In genomic region chr12:64826234-64826633, GRCh38 we compare ENCODE assay signal across 8 cellular contexts. TPM values are rescaled to one million over a fixed set of nuclear protein-coding genes. Genes with fewer than 3 reads are reported as not detected.
A peak's percentile ranks its signal among the peaks of the same experiment; 100 is the strongest.
DNase-seq lines count a peak whose midpoint lies in the region; ATAC-seq, FAIRE-seq and TF ChIP-seq lines count a peak whose summit lies in the region.

No MANE protein-coding gene starts in this region.

- CTCF ChIA-PET in RWPE1 (lab: Yijun Ruan, JAX), result interaction anchor here (0.6 kb wide), 1 partner anchor 780 kb away, joined by 3 read pairs; no protein-coding TSS in a partner anchor

- H3K27ac ChIP-seq in RWPE1, result no peak overlapping the region

- DNase-seq in GM12891 (ENCODE audit: insufficient read length, low spot score) (peak; percentile 22), astrocyte of the hippocampus (ENCODE audit: low read depth, low spot score) (peak; percentile 81), islet precursor cell (peak; percentile 86), RWPE1 (ENCODE audit: low spot score) (no peak)
- peak; percentile 20 to 34 (median 25) for DNase-seq in stimulated activated CD4-positive, alpha-beta T cell treated with anti-CD3 and anti-CD28 coated beads, TNF-alpha, amount 100 ng/mL, for 48 hours (ENCODE audit: low read depth in 3 of 3)

- ATAC-seq in HG03460 (IDR thresholded peaks at IDR 0.05; ENCODE audit: unreplicated experiment) (peak; percentile 55), HG03135 (IDR thresholded peaks at IDR 0.05; ENCODE audit: unreplicated experiment) (no peak)

- TF ChIP-seq POLR2A in GM12891 (IDR thresholded peaks at IDR 0.05; ENCODE audit: low read depth, low read length), result no peak

- POLR2A ChIA-PET in RWPE1 (lab: Yijun Ruan, JAX; ENCODE audit: low non-redundant PET), result interaction anchor here (0.6 kb wide), 1 partner anchor 13 kb away, joined by 5 read pairs; no protein-coding TSS in a partner anchor

- peak; percentile 90 for FAIRE-seq in GM12891 (lab: Jason Lieb, UNC)

- TF ChIP-seq CTCF in RWPE1 (conservative IDR thresholded peaks at IDR 0.05; ENCODE audit: low read depth), result no peak

TF ChIP-seq in GM12891, 5 proteins besides CTCF, POLR2A, EP300 and RAD21:
- no peak for TF ChIP-seq PAX5 (IDR thresholded peaks at IDR 0.05; ENCODE audit: insufficient read depth, low read length, severe bottlenecking)
- TF ChIP-seq TAF1 (IDR thresholded peaks at IDR 0.05; ENCODE audit: low read depth, low read length), result no peak
- no peak for TF ChIP-seq POLR2AphosphoS5 (IDR thresholded peaks at IDR 0.05; ENCODE audit: low read depth, low read length)
- TF ChIP-seq POU2F2 (IDR thresholded peaks at IDR 0.05; ENCODE audit: low read depth, low read length), result no peak
- no peak for TF ChIP-seq SPI1 (IDR thresholded peaks at IDR 0.05; ENCODE audit: low read depth, low read length)

TF ChIP-seq in PFSK-1, 5 proteins besides CTCF, POLR2A, EP300 and RAD21:
- TF ChIP-seq REST (IDR thresholded peaks at IDR 0.05; ENCODE audit: insufficient read depth in 1 of 2, low read depth in 2 of 2, low read length in 2 of 2), result peak; percentile 98 to 99
- TF ChIP-seq FOXP2 (optimal IDR thresholded peaks at IDR 0.05; ENCODE audit: borderline replicate concordance, extremely low read depth, extremely low read length, insufficient read depth), result no peak
- no peak for TF ChIP-seq POLR2AphosphoS5 (IDR thresholded peaks at IDR 0.05; ENCODE audit: low read depth, low read length)
- no peak for TF ChIP-seq TAF1 (IDR thresholded peaks at IDR 0.05; ENCODE audit: borderline replicate concordance, insufficient read depth, low read length)
- 0 out of 2 replicates have a peak, but pooled peaks have one; percentile 92 for TF ChIP-seq SIN3A (IDR thresholded peaks at IDR 0.05; ENCODE audit: borderline replicate concordance, insufficient read depth, low read length)

RNA-seq across cellular contexts. Expression of gene TBC1D30, which starts 1.8 kb away (rescaled TPM):
- polyA plus RNA-seq in GM12891 (2012; ENCODE audit: low read depth, missing spikeins), result 2.1 TPM
- polyA plus RNA-seq in PFSK-1 (2012; ENCODE audit: insufficient read length, low read depth), result 0.44 TPM
